Comparison of ENCODE assay signal across 1 cellular context in the genomic region with DNA sequence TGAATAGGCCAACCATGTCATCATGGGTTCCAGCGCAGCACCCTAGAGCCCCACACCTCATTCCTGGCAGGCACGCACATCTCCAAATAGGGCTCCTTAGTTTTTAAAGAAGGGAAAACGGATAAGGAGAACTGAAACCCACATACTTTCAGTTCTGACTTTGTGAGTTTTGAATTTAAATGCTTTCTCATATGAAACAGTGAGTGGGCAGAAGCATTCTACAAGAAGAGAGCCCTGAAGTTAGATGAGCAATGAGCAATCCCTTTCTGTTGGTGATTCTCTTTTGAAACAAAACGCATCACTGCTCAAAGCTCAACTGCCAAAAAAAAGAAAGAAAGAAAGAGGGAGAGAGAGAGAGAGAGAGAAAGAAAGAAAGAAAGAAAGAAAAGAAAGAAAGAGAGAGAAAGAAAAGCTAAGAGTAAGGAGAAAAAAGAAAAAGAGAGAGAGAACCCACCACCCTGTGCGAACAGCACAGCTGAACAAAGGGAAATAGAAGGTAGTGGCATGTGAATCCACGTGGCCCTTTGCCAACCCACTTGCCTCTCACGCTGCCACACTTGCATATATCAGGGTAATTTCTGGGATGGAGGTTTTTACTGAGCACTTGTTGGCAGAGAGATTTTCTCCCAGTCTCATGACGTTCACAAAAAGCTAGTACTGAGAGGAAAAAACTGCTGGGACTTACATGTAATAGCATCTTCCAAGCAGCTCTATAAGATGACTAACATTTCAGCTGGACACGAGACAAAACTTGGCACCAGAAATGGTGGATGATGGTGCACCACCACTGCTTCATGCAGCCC.
TF ChIP-seq lines count a peak whose summit lies in the region.

No MANE protein-coding gene starts in this region.

TF ChIP-seq in GM23338, 12 proteins besides CTCF, POLR2A, EP300 and RAD21:
- TF ChIP-seq, protein P1, sequence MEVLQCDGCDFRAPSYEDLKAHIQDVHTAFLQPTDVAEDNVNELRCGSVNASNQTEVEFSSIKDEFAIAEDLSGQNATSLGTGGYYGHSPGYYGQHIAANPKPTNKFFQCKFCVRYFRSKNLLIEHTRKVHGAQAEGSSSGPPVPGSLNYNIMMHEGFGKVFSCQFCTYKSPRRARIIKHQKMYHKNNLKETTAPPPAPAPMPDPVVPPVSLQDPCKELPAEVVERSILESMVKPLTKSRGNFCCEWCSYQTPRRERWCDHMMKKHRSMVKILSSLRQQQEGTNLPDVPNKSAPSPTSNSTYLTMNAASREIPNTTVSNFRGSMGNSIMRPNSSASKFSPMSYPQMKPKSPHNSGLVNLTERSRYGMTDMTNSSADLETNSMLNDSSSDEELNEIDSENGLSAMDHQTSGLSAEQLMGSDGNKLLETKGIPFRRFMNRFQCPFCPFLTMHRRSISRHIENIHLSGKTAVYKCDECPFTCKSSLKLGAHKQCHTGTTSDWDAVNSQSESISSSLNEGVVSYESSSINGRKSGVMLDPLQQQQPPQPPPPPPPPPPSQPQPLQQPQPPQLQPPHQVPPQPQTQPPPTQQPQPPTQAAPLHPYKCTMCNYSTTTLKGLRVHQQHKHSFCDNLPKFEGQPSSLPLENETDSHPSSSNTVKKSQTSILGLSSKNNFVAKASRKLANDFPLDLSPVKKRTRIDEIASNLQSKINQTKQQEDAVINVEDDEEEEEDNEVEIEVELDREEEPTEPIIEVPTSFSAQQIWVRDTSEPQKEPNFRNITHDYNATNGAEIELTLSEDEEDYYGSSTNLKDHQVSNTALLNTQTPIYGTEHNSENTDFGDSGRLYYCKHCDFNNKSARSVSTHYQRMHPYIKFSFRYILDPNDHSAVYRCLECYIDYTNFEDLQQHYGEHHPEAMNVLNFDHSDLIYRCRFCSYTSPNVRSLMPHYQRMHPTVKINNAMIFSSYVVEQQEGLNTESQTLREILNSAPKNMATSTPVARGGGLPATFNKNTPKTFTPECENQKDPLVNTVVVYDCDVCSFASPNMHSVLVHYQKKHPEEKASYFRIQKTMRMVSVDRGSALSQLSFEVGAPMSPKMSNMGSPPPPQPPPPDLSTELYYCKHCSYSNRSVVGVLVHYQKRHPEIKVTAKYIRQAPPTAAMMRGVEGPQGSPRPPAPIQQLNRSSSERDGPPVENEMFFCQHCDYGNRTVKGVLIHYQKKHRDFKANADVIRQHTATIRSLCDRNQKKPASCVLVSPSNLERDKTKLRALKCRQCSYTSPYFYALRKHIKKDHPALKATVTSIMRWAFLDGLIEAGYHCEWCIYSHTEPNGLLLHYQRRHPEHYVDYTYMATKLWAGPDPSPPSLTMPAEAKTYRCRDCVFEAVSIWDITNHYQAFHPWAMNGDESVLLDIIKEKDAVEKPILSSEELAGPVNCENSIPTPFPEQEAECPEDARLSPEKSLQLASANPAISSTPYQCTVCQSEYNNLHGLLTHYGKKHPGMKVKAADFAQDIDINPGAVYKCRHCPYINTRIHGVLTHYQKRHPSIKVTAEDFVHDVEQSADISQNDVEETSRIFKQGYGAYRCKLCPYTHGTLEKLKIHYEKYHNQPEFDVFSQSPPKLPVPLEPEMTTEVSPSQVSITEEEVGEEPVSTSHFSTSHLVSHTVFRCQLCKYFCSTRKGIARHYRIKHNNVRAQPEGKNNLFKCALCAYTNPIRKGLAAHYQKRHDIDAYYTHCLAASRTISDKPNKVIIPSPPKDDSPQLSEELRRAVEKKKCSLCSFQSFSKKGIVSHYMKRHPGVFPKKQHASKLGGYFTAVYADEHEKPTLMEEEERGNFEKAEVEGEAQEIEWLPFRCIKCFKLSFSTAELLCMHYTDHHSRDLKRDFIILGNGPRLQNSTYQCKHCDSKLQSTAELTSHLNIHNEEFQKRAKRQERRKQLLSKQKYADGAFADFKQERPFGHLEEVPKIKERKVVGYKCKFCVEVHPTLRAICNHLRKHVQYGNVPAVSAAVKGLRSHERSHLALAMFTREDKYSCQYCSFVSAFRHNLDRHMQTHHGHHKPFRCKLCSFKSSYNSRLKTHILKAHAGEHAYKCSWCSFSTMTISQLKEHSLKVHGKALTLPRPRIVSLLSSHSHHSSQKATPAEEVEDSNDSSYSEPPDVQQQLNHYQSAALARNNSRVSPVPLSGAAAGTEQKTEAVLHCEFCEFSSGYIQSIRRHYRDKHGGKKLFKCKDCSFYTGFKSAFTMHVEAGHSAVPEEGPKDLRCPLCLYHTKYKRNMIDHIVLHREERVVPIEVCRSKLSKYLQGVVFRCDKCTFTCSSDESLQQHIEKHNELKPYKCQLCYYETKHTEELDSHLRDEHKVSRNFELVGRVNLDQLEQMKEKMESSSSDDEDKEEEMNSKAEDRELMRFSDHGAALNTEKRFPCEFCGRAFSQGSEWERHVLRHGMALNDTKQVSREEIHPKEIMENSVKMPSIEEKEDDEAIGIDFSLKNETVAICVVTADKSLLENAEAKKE (CRISPR knock-in tag; IDR thresholded peaks at IDR 0.05), result no peak
- TF ChIP-seq NANOG (IDR thresholded peaks at IDR 0.05; ENCODE audit: borderline replicate concordance) (no peak), CREB1 (CRISPR knock-in tag; IDR thresholded peaks at IDR 0.05; ENCODE audit: low read depth) (no peak), EZH2phosphoT487 (IDR thresholded peaks at IDR 0.05; ENCODE audit: unreplicated experiment) (no peak), STAT1 (IDR thresholded peaks at IDR 0.05; ENCODE audit: unreplicated experiment) (no peak), JUNB (IDR thresholded peaks at IDR 0.05; ENCODE audit: unreplicated experiment) (no peak), ZNF114 (CRISPR knock-in tag; IDR thresholded peaks at IDR 0.05) (no peak), POLR2AphosphoS5 (IDR thresholded peaks at IDR 0.05; ENCODE audit: low read depth) (no peak), EZH2 (IDR thresholded peaks at IDR 0.05; ENCODE audit: low read depth, unreplicated experiment) (no peak), ZNF331 (CRISPR knock-in tag; IDR thresholded peaks at IDR 0.05; ENCODE audit: low read depth) (no peak)
- TF ChIP-seq, protein P2, sequence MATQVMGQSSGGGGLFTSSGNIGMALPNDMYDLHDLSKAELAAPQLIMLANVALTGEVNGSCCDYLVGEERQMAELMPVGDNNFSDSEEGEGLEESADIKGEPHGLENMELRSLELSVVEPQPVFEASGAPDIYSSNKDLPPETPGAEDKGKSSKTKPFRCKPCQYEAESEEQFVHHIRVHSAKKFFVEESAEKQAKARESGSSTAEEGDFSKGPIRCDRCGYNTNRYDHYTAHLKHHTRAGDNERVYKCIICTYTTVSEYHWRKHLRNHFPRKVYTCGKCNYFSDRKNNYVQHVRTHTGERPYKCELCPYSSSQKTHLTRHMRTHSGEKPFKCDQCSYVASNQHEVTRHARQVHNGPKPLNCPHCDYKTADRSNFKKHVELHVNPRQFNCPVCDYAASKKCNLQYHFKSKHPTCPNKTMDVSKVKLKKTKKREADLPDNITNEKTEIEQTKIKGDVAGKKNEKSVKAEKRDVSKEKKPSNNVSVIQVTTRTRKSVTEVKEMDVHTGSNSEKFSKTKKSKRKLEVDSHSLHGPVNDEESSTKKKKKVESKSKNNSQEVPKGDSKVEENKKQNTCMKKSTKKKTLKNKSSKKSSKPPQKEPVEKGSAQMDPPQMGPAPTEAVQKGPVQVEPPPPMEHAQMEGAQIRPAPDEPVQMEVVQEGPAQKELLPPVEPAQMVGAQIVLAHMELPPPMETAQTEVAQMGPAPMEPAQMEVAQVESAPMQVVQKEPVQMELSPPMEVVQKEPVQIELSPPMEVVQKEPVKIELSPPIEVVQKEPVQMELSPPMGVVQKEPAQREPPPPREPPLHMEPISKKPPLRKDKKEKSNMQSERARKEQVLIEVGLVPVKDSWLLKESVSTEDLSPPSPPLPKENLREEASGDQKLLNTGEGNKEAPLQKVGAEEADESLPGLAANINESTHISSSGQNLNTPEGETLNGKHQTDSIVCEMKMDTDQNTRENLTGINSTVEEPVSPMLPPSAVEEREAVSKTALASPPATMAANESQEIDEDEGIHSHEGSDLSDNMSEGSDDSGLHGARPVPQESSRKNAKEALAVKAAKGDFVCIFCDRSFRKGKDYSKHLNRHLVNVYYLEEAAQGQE (IDR thresholded peaks at IDR 0.05; ENCODE audit: unreplicated experiment), result no peak
- TF ChIP-seq, protein P3, sequence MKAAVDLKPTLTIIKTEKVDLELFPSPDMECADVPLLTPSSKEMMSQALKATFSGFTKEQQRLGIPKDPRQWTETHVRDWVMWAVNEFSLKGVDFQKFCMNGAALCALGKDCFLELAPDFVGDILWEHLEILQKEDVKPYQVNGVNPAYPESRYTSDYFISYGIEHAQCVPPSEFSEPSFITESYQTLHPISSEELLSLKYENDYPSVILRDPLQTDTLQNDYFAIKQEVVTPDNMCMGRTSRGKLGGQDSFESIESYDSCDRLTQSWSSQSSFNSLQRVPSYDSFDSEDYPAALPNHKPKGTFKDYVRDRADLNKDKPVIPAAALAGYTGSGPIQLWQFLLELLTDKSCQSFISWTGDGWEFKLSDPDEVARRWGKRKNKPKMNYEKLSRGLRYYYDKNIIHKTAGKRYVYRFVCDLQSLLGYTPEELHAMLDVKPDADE (IDR thresholded peaks at IDR 0.05), result no peak
